In genomic region chr1:93591833-93592635, GRCh38 we compare ENCODE assay signal across 8 cellular contexts.
DNase-seq lines count a peak whose midpoint lies in the region; ATAC-seq and TF ChIP-seq lines count a peak whose summit lies in the region.

No MANE protein-coding gene starts in this region.

- peak; percentile 56 for TF ChIP-seq POLR2A in right lobe of liver (IDR thresholded peaks at IDR 0.05)

- 37% methylated on average over 15 of the region's 19 CpGs for whole genome bisulfite sequencing in right lobe of liver (ENCODE audit: insufficient coverage, low coverage, low lambda C conversion rate, missing lambda C conversion rate)

- H3K27ac ChIP-seq in RWPE2 (ENCODE audit: poor library complexity, severe bottlenecking) (peak overlapping the region; percentile 76), right lobe of liver (peak overlapping the region; percentile 80 to 95 (median 90))

- no peaks in the 10 kb centered on the region for H3K9me3 ChIP-seq in RWPE2 (ENCODE audit: severe bottlenecking)
- no peaks in the 10 kb centered on the region for H3K9me3 ChIP-seq in right lobe of liver

- H3K36me3 ChIP-seq in RWPE2 (ENCODE audit: low read depth) = peaks cover 72% of the 10 kb centered on the region
- peaks cover 0 to 22% (median 4%) of the 10 kb centered on the region in 4 donors for H3K36me3 ChIP-seq in right lobe of liver

- ATAC-seq in GM21786 (IDR thresholded peaks at IDR 0.05; ENCODE audit: unreplicated experiment) = peak; percentile 78
- ATAC-seq in RWPE2 (ENCODE audit: low read depth) = peak; percentile 17; the same call in 1 of the 3 replicates
- ATAC-seq in right lobe of liver = peak; percentile 80 to 88 (median 86)

- H3K27me3 ChIP-seq in RWPE2 (ENCODE audit: insufficient read depth, poor library complexity, severe bottlenecking) (no peaks in the 10 kb centered on the region), right lobe of liver (no peaks in the 10 kb centered on the region)

- intact Hi-C loops in right lobe of liver (cut with DNase I) = no loop called here

- H3K4me3 ChIP-seq in RWPE2 (ENCODE audit: severe bottlenecking) (no peak overlapping the region), right lobe of liver (peak overlapping the region; percentile 29 to 52 (median 52))

- H3K4me1 ChIP-seq in RWPE2 (ENCODE audit: insufficient read depth, poor library complexity, severe bottlenecking) = peaks cover 69% of the 10 kb centered on the region
- H3K4me1 ChIP-seq in right lobe of liver = peaks cover 0 to 46% (median 14%) of the 10 kb centered on the region in 4 donors

- TF ChIP-seq CTCF in GM10266 (IDR thresholded peaks at IDR 0.05; ENCODE audit: control insufficient read depth, insufficient read depth, low read depth, missing control alignments) = no peak
- TF ChIP-seq CTCF in RWPE2 (IDR thresholded peaks at IDR 0.05; ENCODE audit: poor library complexity, severe bottlenecking) = no peak
- no peak for TF ChIP-seq CTCF in right lobe of liver (IDR thresholded peaks at IDR 0.05)

- DNase-seq in GM10266 (ENCODE audit: extremely low spot score) = peak; percentile 51
- DNase-seq in Kasumi-1 (lab: John Stamatoyannopoulos, UW) = peak; percentile 26 to 44
- no peak for DNase-seq in RWPE2 (ENCODE audit: low spot score)
- DNase-seq in right lobe of liver = peak; percentile 85 to 93 (median 92)
- DNase-seq in cerebellar cortex (ENCODE audit: low spot score) = no peak
- no peak for DNase-seq in AML-193 (lab: John Stamatoyannopoulos, UW)
- DNase-seq in putamen (ENCODE audit: low spot score) = no peak

Comparison
In these comparisons a context has a peak if more than half of its experiments do, and no peak if none do; other contexts are left out.
1. DNase-seq: peak in GM10266 (single experiment), Kasumi-1 (2 of 2) and right lobe of liver (3 of 3); none in RWPE2 (single experiment), cerebellar cortex (single experiment), AML-193 (0 of 2) and putamen (single experiment).
2. ATAC-seq: peak in every context shown above with its lines; median percentile 86 in right lobe of liver; 78 in GM21786; 17 in RWPE2.